Comparison of ENCODE assay signal across 9 cellular contexts in genomic region chr3:186097663-186098451, GRCh38. TPM values are rescaled to one million over a fixed set of nuclear protein-coding genes. Genes with fewer than 3 reads are reported as not detected.
A peak's percentile ranks its signal among the peaks of the same experiment; 100 is the strongest.
DNase-seq lines count a peak whose midpoint lies in the region; ATAC-seq, FAIRE-seq and TF ChIP-seq lines count a peak whose summit lies in the region.
"Had no signal": no experiment of that assay in that cellular context is flagged by ENCODE, and none has a peak within 500 bp of the region (broad histone marks: within the 10 kb centered on the region; RNA-seq: fewer than 3 reads in every experiment).

No MANE protein-coding gene starts in this region.

- H3K36me3 ChIP-seq in CD8-positive, alpha-beta T cell (ENCODE audit: insufficient read depth, low read length), result no peaks in the 10 kb centered on the region
- H3K36me3 ChIP-seq in SK-N-MC (ENCODE audit: insufficient read depth, low read length), result no peaks in the 10 kb centered on the region
- no peaks in the 10 kb centered on the region for H3K36me3 ChIP-seq in mucosa of stomach (ENCODE audit: control insufficient read depth, insufficient read depth, low read length)

- H3K9ac ChIP-seq in SK-N-MC (ENCODE audit: insufficient read length), result no peak overlapping the region
- H3K9ac ChIP-seq in mucosa of stomach (ENCODE audit: low read length), result peak overlapping the region; percentile 36

- no peak overlapping the region for H3K4me3 ChIP-seq in CD8-positive, alpha-beta T cell (ENCODE audit: low read depth, low read length)
- peak overlapping the region; percentile 77 for H3K4me3 ChIP-seq in SK-N-MC
- H3K4me3 ChIP-seq in fibroblast of mammary gland (ENCODE audit: control insufficient read depth, low read depth, low read length), result no peak overlapping the region
- no peak overlapping the region for H3K4me3 ChIP-seq in mucosa of stomach (ENCODE audit: low read length)

- peak; percentile 31 for ATAC-seq in CD8-positive, alpha-beta T cell
- no peak for ATAC-seq in GM18858 (IDR thresholded peaks at IDR 0.05; ENCODE audit: unreplicated experiment)
- no peak for ATAC-seq in stimulated activated memory B cell treated with anti-CD40 and anti-IgM and Interleukin-4, amounts not matched to agents 10 μg/mL and 1 μg/mL and 100 μg/mL, for 72 hours

- CTCF ChIA-PET in CD8-positive, alpha-beta T cell (lab: Charles Lee), result no interaction called here

- H3K27me3 ChIP-seq in CD8-positive, alpha-beta T cell (ENCODE audit: insufficient read depth, low read length), result peaks cover 6% of the 10 kb centered on the region
- H3K27me3 ChIP-seq in mucosa of stomach (ENCODE audit: control insufficient read depth, insufficient read depth, low read length), result no peaks in the 10 kb centered on the region

- peaks cover 58% of the 10 kb centered on the region for H3K27me3 Mint-ChIP-seq in CD8-positive, alpha-beta T cell (ENCODE audit: low read depth)
- peaks cover 14% of the 10 kb centered on the region for H3K27me3 Mint-ChIP-seq in stimulated activated memory B cell treated with anti-CD40 and anti-IgM and Interleukin-4, amounts not matched to agents 10 μg/mL and 1 μg/mL and 100 μg/mL, for 72 hours

- no peak overlapping the region for H3K4me3 Mint-ChIP-seq in CD8-positive, alpha-beta T cell
- no peak overlapping the region for H3K4me3 Mint-ChIP-seq in stimulated activated memory B cell treated with anti-CD40 and anti-IgM and Interleukin-4, amounts not matched to agents 10 μg/mL and 1 μg/mL and 100 μg/mL, for 72 hours
- H3K4me3 Mint-ChIP-seq: memory B cell had no signal

- peaks cover 2% of the 10 kb centered on the region for H3K4me1 Mint-ChIP-seq in CD8-positive, alpha-beta T cell (ENCODE audit: low read depth)
- no peaks in the 10 kb centered on the region for H3K4me1 Mint-ChIP-seq in stimulated activated memory B cell treated with anti-CD40 and anti-IgM and Interleukin-4, amounts not matched to agents 10 μg/mL and 1 μg/mL and 100 μg/mL, for 72 hours
- H3K4me1 Mint-ChIP-seq: memory B cell had no signal

- FAIRE-seq in urothelium cell line (lab: Jason Lieb, UNC), result no peak

- H3K9me3 ChIP-seq in CD8-positive, alpha-beta T cell (ENCODE audit: low read length), result no peaks in the 10 kb centered on the region
- no peaks in the 10 kb centered on the region for H3K9me3 ChIP-seq in SK-N-MC (ENCODE audit: low read depth, low read length)
- no peaks in the 10 kb centered on the region for H3K9me3 ChIP-seq in mucosa of stomach (ENCODE audit: control insufficient read depth, low read length)

- no peaks in the 10 kb centered on the region for H3K36me3 Mint-ChIP-seq in CD8-positive, alpha-beta T cell
- H3K36me3 Mint-ChIP-seq in stimulated activated memory B cell treated with anti-CD40 and anti-IgM and Interleukin-4, amounts not matched to agents 10 μg/mL and 1 μg/mL and 100 μg/mL, for 72 hours, result no peaks in the 10 kb centered on the region
- H3K36me3 Mint-ChIP-seq: memory B cell had no signal

- no peak overlapping the region for H3K27ac Mint-ChIP-seq in CD8-positive, alpha-beta T cell
- H3K27ac Mint-ChIP-seq in stimulated activated memory B cell treated with anti-CD40 and anti-IgM and Interleukin-4, amounts not matched to agents 10 μg/mL and 1 μg/mL and 100 μg/mL, for 72 hours, result no peak overlapping the region
- H3K27ac Mint-ChIP-seq: memory B cell had no signal

- no peaks in the 10 kb centered on the region for H3K4me1 ChIP-seq in CD8-positive, alpha-beta T cell (ENCODE audit: insufficient read depth, low read length)
- peaks cover 56% of the 10 kb centered on the region for H3K4me1 ChIP-seq in mucosa of stomach (ENCODE audit: control insufficient read depth, insufficient read depth, low read length)

- TF ChIP-seq CTCF in CD8-positive, alpha-beta T cell (IDR thresholded peaks at IDR 0.05), result no peak
- TF ChIP-seq CTCF in fibroblast of mammary gland (conservative IDR thresholded peaks at IDR 0.05; ENCODE audit: control insufficient read depth, insufficient read depth, low read depth, low read length), result no peak

- intact Hi-C loops in CD8-positive, alpha-beta T cell (cut with DNase I, micrococcal nuclease), result no loop called here

- H3K9me3 Mint-ChIP-seq in CD8-positive, alpha-beta T cell, result no peaks in the 10 kb centered on the region
- no peaks in the 10 kb centered on the region for H3K9me3 Mint-ChIP-seq in stimulated activated memory B cell treated with anti-CD40 and anti-IgM and Interleukin-4, amounts not matched to agents 10 μg/mL and 1 μg/mL and 100 μg/mL, for 72 hours
- H3K9me3 Mint-ChIP-seq: memory B cell had no signal

- POLR2A ChIA-PET in CD8-positive, alpha-beta T cell (lab: Charles Lee), result no interaction called here

- no peak overlapping the region for H3K27ac ChIP-seq in CD8-positive, alpha-beta T cell (ENCODE audit: low read depth, low read length)
- H3K27ac ChIP-seq in SK-N-MC, result no peak overlapping the region

- no peak for DNase-seq in CD8-positive, alpha-beta T cell
- DNase-seq in M059J (ENCODE audit: low read depth), result peak; percentile 36
- peak; percentile 98 for DNase-seq in SK-N-MC (ENCODE audit: low read depth, low spot score)
- peak; percentile 48 for DNase-seq in fibroblast of mammary gland (ENCODE audit: low read depth)
- peak; percentile 24 for DNase-seq in urothelium cell line (ENCODE audit: low spot score)

RNA-seq across cellular contexts. Expression of gene ETV5, which starts 11.0 kb away (rescaled TPM):
- under 1 TPM in 1 of 2 experiments, not detected in 1; 0.08 TPM for total RNA-seq in CD8-positive, alpha-beta T cell
- total RNA-seq in M059J (2014; rRNA removed; shearing (Covaris generic)), result 52.6 and 52.9 TPM in 2 replicates

Comparison
In these comparisons a context has a peak if more than half of its experiments do, and no peak if none do; other contexts are left out.
1. DNase-seq: peak in M059J (single experiment), SK-N-MC (single experiment), fibroblast of mammary gland (single experiment) and urothelium cell line (single experiment); none in CD8-positive, alpha-beta T cell (0 of 7).
2. RNA of gene ETV5, which starts 11.0 kb away (total RNA-seq): 52.6 to 52.9 TPM in M059J; 0.08 TPM in CD8-positive, alpha-beta T cell; every median in the first group is over 10 times any median in the second.